In the genomic region with DNA sequence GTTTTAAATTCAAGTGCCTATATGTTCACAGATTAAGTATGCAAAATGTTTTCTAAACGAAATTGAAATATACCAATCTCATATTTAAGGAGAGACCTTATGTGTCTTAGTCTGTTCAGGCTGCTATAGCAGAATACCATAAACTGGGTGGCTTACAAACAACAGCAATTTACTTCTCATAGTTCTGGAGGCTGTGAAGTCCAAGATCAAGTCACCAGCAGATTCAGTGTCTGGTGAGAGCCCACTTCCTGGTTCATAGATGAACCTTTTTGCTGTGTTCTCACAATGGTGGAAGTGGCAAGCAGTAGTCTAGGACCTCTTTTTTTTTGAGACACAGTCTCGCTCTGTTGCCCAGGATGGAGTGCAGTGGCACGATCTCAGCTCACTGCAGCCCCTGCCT, we compare ENCODE assay signal across 14 cellular contexts. TPM values are rescaled to one million over a fixed set of nuclear protein-coding genes. Genes with fewer than 3 reads are reported as not detected.
DNase-seq lines count a peak whose midpoint lies in the region; ATAC-seq and TF ChIP-seq lines count a peak whose summit lies in the region.
"Had no signal": no experiment of that assay in that cellular context is flagged by ENCODE, and none has a peak within 500 bp of the region (broad histone marks: within the 10 kb centered on the region; RNA-seq: fewer than 3 reads in every experiment).

No MANE protein-coding gene starts in this region.

- no peak overlapping the region for H3K4me3 Mint-ChIP-seq in chondrocyte (ENCODE audit: unreplicated experiment)
- peak overlapping the region; percentile 77 for H3K4me3 Mint-ChIP-seq in neural crest cell
- no peak overlapping the region for H3K4me3 Mint-ChIP-seq in type B pancreatic cell
- H3K4me3 Mint-ChIP-seq: CD8-positive, alpha-beta T cell had no signal

- H3K27ac ChIP-seq in Panc1 (ENCODE audit: low read length) (peak overlapping the region; percentile 99), WERI-Rb-1 (no peak overlapping the region)

- in situ Hi-C loops in Panc1 (cut with HindIII; ENCODE audit: low pct_unique_long_range_greater_than_20kb, low sequenced_read_pairs) = no loop called here

- peaks cover 46% of the 10 kb centered on the region for H3K4me1 ChIP-seq in Panc1 (ENCODE audit: control insufficient read depth, insufficient read depth, low read length)
- H3K4me1 ChIP-seq: BE2C had no signal

- H3K9me3 Mint-ChIP-seq in chondrocyte (ENCODE audit: low read depth) (no peaks in the 10 kb centered on the region), neural crest cell (no peaks in the 10 kb centered on the region), type B pancreatic cell (no peaks in the 10 kb centered on the region)
- H3K9me3 Mint-ChIP-seq: CD8-positive, alpha-beta T cell had no signal

- H3K4me1 Mint-ChIP-seq in chondrocyte (ENCODE audit: low read depth) = peaks cover 67% of the 10 kb centered on the region
- H3K4me1 Mint-ChIP-seq in neural crest cell = peaks cover 21% of the 10 kb centered on the region
- H3K4me1 Mint-ChIP-seq in type B pancreatic cell (ENCODE audit: unreplicated experiment) = peaks cover 16% of the 10 kb centered on the region

- intact Hi-C loops in Panc1 (cut with micrococcal nuclease; ENCODE audit: unreplicated experiment) = no loop called here

- H3K9me3 ChIP-seq in Panc1 (ENCODE audit: control insufficient read depth, insufficient read depth, low read depth, low read length) (no peaks in the 10 kb centered on the region), WERI-Rb-1 (ENCODE audit: severe bottlenecking) (no peaks in the 10 kb centered on the region)
- H3K9me3 ChIP-seq: BE2C, MG63 had no signal

- DNase-seq in Panc1 (ENCODE audit: low read depth, low spot score) (no peak), chondrocyte (ENCODE audit: low spot score) (no peak), neural crest cell (ENCODE audit: low read depth, low spot score) (no peak), type B pancreatic cell (ENCODE audit: extremely low spot score, unreplicated experiment) (no peak), WERI-Rb-1 (no peak)
- DNase-seq in activated T-cell treated with anti-CD3 and anti-CD28 coated beads, Interleukin-2, amount 50 U/mL, for 1 hour = no peak
- DNase-seq: BE2C; CD8-positive, alpha-beta T cell; MG63; NCI-H1417; NCI-H2029; NCI-H510A treated with DMSO at 0.1 percent for 48 hours had no signal

- H3K36me3 ChIP-seq in Panc1 (ENCODE audit: control insufficient read depth, insufficient read depth, low read length) = peaks cover 2% of the 10 kb centered on the region; the same call in 1 of the 2 replicates
- no peaks in the 10 kb centered on the region; the same call in 1 of the 2 replicates for H3K36me3 ChIP-seq in WERI-Rb-1
- H3K36me3 ChIP-seq: BE2C had no signal

- H3K4me3 ChIP-seq in Panc1 (ENCODE audit: low read depth in 2 of 2, low read length in 2 of 2) = no peak overlapping the region
- no peak overlapping the region for H3K4me3 ChIP-seq in WERI-Rb-1 (ENCODE audit: low read depth, low read length)
- H3K4me3 ChIP-seq: MG63 had no signal

- no peak for ATAC-seq in Panc1
- no peak for ATAC-seq in HG02938 (IDR thresholded peaks at IDR 0.05; ENCODE audit: unreplicated experiment)
- no peak for ATAC-seq in GM18520 (IDR thresholded peaks at IDR 0.05; ENCODE audit: unreplicated experiment)
- ATAC-seq: CD8-positive, alpha-beta T cell had no signal

- POLR2A ChIA-PET in Panc1 (lab: Charles Lee) = interaction anchor here (1.2 to 1.3 kb wide), 3 partner anchors 9 to 27 kb away, joined by 3 to 4 read pairs (median 3); no protein-coding TSS in a partner anchor

- H3K27me3 ChIP-seq in Panc1 (ENCODE audit: control insufficient read depth, insufficient read depth, low read length) (no peaks in the 10 kb centered on the region), WERI-Rb-1 (ENCODE audit: insufficient read depth, low read depth, severe bottlenecking) (no peaks in the 10 kb centered on the region)
- H3K27me3 ChIP-seq: BE2C, MG63 had no signal

- H3K36me3 Mint-ChIP-seq in chondrocyte (ENCODE audit: low read depth) = peaks cover 6% of the 10 kb centered on the region
- H3K36me3 Mint-ChIP-seq in neural crest cell (ENCODE audit: low read depth) = no peaks in the 10 kb centered on the region
- no peaks in the 10 kb centered on the region for H3K36me3 Mint-ChIP-seq in type B pancreatic cell

- H3K27me3 Mint-ChIP-seq in chondrocyte (ENCODE audit: low read depth) = no peaks in the 10 kb centered on the region
- peaks cover 20% of the 10 kb centered on the region for H3K27me3 Mint-ChIP-seq in neural crest cell (ENCODE audit: low read depth)
- no peaks in the 10 kb centered on the region for H3K27me3 Mint-ChIP-seq in type B pancreatic cell

- TF ChIP-seq CTCF in Panc1 (IDR thresholded peaks at IDR 0.05) = no peak
- no peak for TF ChIP-seq CTCF in chondrocyte (IDR thresholded peaks at IDR 0.05)
- no peak for TF ChIP-seq CTCF in neural crest cell (conservative IDR thresholded peaks at IDR 0.05)
- no peak for TF ChIP-seq CTCF in type B pancreatic cell (conservative IDR thresholded peaks at IDR 0.05)
- no peak for TF ChIP-seq CTCF in WERI-Rb-1 (IDR thresholded peaks at IDR 0.05; ENCODE audit: low read depth, low read length)

- BruUV-seq in Panc1 (replicated peaks; lab: Mats Ljungman, UMichigan) = no TSS peak

- CTCF ChIA-PET in Panc1 (lab: Charles Lee) = no interaction called here

- H3K27ac Mint-ChIP-seq in chondrocyte (ENCODE audit: unreplicated experiment) (peak overlapping the region; percentile 87), neural crest cell (ENCODE audit: unreplicated experiment) (no peak overlapping the region), type B pancreatic cell (peak overlapping the region; percentile 8)
- H3K27ac Mint-ChIP-seq: CD8-positive, alpha-beta T cell had no signal

RNA-seq across cellular contexts. Expression of gene DSTN, which starts 3.5 kb away (rescaled TPM):
- total RNA-seq in Panc1 (2021; ENCODE audit: unreplicated experiment) (412 TPM), chondrocyte (878 to 1,290 TPM (median 1,265 TPM) in 3 replicates), neural crest cell (91.9 and 98.7 TPM in 2 replicates), type B pancreatic cell (ENCODE audit: low replicate concordance) (193 and 287 TPM in 2 replicates)
- polyA plus RNA-seq in Panc1 (2012; ENCODE audit: insufficient read length) = 381 TPM

RNA-seq across cellular contexts. Expression of gene BFSP1, which starts 35.2 kb away (rescaled TPM):
- total RNA-seq in Panc1 (2021; ENCODE audit: unreplicated experiment) (6.9 TPM), chondrocyte (9.6 to 14.4 TPM (median 11.7 TPM) in 3 replicates), neural crest cell (3.9 and 4.2 TPM in 2 replicates), type B pancreatic cell (ENCODE audit: low replicate concordance) (1.8 and 1.9 TPM in 2 replicates)
- polyA plus RNA-seq in Panc1 (2012; ENCODE audit: insufficient read length) = 5.2 TPM
